Comparison of ENCODE assay signal across 1 cellular context in the genomic region with DNA sequence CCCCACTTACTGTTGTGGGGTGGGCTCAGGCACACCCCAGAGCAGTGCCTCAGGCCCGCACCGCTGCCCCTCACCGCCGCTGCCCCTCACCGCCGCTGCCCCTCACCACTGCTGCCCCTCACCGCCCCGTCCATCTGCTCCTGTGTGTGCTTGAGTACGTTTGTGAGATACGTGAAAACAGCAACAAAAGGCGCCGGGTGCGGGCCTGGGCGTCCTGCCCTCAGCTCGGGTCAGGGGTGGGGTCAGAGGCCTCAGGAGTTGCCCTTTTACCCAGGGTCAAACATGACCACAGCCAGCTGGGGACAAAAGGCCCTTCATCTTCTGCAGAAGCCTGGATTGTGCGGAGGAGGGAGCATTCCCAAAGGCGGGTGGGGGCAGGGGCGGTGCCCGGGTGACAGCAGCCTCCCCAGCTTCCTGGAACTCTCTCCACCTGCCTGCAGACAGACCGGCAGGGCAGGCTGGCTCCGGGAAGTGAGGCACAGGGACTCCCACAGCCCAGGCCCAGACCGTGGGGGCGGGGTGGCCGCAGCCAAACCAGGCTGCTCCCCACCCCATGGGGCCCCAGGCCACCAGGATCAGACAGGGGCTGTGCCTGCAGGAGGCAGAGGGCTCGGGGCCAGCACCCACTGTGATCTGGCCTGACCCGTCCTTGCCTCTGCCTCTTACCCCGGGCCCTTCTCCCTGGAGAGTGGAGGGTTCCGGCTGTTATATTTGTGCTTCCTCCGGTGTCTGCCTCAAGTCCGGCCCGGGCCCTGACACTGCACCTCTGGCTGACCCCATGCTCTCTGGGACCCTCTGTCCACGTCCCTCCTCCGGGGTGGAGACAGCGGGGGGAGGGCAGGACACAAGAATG.
TF ChIP-seq lines count a peak whose summit lies in the region.

No MANE protein-coding gene starts in this region.

TF ChIP-seq in H1, 55 proteins besides CTCF, POLR2A, EP300 and RAD21:
- TF ChIP-seq SIN3A (conservative IDR thresholded peaks at IDR 0.05 in 1 of 2, IDR thresholded peaks at IDR 0.05 in 1 of 2; ENCODE audit: low read depth in 1 of 2, low read length in 2 of 2) (0 out of 4 replicates have a peak, but pooled peaks of 1 of the 2 experiments have one; percentile 68), MAX (IDR thresholded peaks at IDR 0.05) (peak; percentile 36; the same call in 1 of the 2 replicates), EZH2 (IDR thresholded peaks at IDR 0.05; ENCODE audit: low read depth, low read length, severe bottlenecking) (peak; percentile 8), EGR1 (IDR thresholded peaks at IDR 0.05; ENCODE audit: borderline replicate concordance, low read depth, low read length) (no peak)
TF ChIP-seq in H1: peak in this region for 3.
